11 cellular contexts compared by ENCODE assay signal in the genomic region with DNA sequence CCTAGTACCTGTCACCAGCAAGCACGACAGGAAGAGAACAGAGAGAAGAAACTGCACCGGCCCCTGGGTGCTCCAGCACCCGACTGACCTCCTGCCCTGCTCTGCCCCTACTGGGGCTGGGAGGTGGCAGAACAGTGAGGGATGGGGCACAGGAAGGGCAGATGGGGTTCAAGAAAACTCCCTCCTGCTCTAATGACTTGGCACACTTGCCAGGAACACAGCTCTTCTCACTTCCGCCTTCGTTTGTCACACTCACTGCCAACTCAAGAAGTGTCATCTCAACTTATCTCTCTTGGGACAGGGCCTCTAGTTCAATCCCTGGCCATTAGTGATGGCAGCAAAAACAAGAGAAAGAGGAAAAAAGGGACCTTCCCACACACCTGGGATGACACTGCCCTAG. TPM values are rescaled to one million over a fixed set of nuclear protein-coding genes. Genes with fewer than 3 reads are reported as not detected.
DNase-seq lines count a peak whose midpoint lies in the region; ATAC-seq and TF ChIP-seq lines count a peak whose summit lies in the region.
"Had no signal": no experiment of that assay in that cellular context is flagged by ENCODE, and none has a peak within 500 bp of the region (broad histone marks: within the 10 kb centered on the region; RNA-seq: fewer than 3 reads in every experiment).

No MANE protein-coding gene starts in this region.

- H3K27me3 Mint-ChIP-seq in CD8-positive, alpha-beta memory T cell, result peaks cover 0 to 1% of the 10 kb centered on the region in 2 donors
- no peaks in the 10 kb centered on the region for H3K27me3 Mint-ChIP-seq in activated CD8-positive, alpha-beta T cell treated with anti-CD3 and anti-CD28 coated beads, Interleukin-2, amount 10 ng/mL, durations not matched to agents 7 days and 5 days (ENCODE audit: low read depth)
- no peaks in the 10 kb centered on the region for H3K27me3 Mint-ChIP-seq in natural killer cell treated with Interleukin-12 subunit alpha and Interleukin-12 subunit beta and Interleukin-15 and Interleukin-18, amount 100 ng/mL, for 72 hours
- no peaks in the 10 kb centered on the region for H3K27me3 Mint-ChIP-seq in naive thymus-derived CD8-positive, alpha-beta T cell
- peaks cover 6% of the 10 kb centered on the region for H3K27me3 Mint-ChIP-seq in GM23338 (ENCODE audit: insufficient read depth, low read depth, poor library complexity)

- ATAC-seq in GM21786 (IDR thresholded peaks at IDR 0.05; ENCODE audit: unreplicated experiment) (peak; percentile 59), HG03520 (IDR thresholded peaks at IDR 0.05; ENCODE audit: unreplicated experiment) (no peak), PC-3 (no peak), GM23338 (no peak)
- ATAC-seq in activated CD8-positive, alpha-beta T cell treated with anti-CD3 and anti-CD28 coated beads, Interleukin-2, amount 10 ng/mL, durations not matched to agents 7 days and 5 days, result no peak
- peak; percentile 30 to 41 for ATAC-seq in natural killer cell treated with Interleukin-12 subunit alpha and Interleukin-12 subunit beta and Interleukin-15 and Interleukin-18, amount 100 ng/mL, for 72 hours
- no peak for ATAC-seq in naive thymus-derived CD8-positive, alpha-beta T cell

- H3K27ac ChIP-seq in CD8-positive, alpha-beta memory T cell (ENCODE audit: low read depth, low read length), result no peak overlapping the region
- H3K27ac ChIP-seq in PC-3 (ENCODE audit: low read length) (no peak overlapping the region), GM23338 (ENCODE audit: low read depth) (no peak overlapping the region)

- peak overlapping the region; percentile 57 to 98 (median 96) for H3K27ac Mint-ChIP-seq in CD8-positive, alpha-beta memory T cell
- peak overlapping the region; percentile 22 for H3K27ac Mint-ChIP-seq in activated CD8-positive, alpha-beta T cell treated with anti-CD3 and anti-CD28 coated beads, Interleukin-2, amount 10 ng/mL, durations not matched to agents 7 days and 5 days
- peak overlapping the region; percentile 99 for H3K27ac Mint-ChIP-seq in natural killer cell treated with Interleukin-12 subunit alpha and Interleukin-12 subunit beta and Interleukin-15 and Interleukin-18, amount 100 ng/mL, for 72 hours
- peak overlapping the region in 3 of 10 donors; percentile 75 to 94 (median 82) for H3K27ac Mint-ChIP-seq in naive thymus-derived CD8-positive, alpha-beta T cell
- no peak overlapping the region for H3K27ac Mint-ChIP-seq in GM23338
- H3K27ac Mint-ChIP-seq: WTC11 had no signal

- H3F3A ChIP-seq in PC-3 (ENCODE audit: low read length, unreplicated experiment), result no peaks in the 10 kb centered on the region
- 0 out of 2 replicates have a peak, but pooled peaks cover 3% of the 10 kb centered on the region for H3F3A ChIP-seq in GM23338 (replicated peaks; ENCODE audit: low read depth)

- peaks cover 49 to 90% (median 60%) of the 10 kb centered on the region in 3 donors for H3K36me3 Mint-ChIP-seq in CD8-positive, alpha-beta memory T cell
- H3K36me3 Mint-ChIP-seq in activated CD8-positive, alpha-beta T cell treated with anti-CD3 and anti-CD28 coated beads, Interleukin-2, amount 10 ng/mL, durations not matched to agents 7 days and 5 days (ENCODE audit: low read depth), result peaks cover 60% of the 10 kb centered on the region
- H3K36me3 Mint-ChIP-seq in natural killer cell treated with Interleukin-12 subunit alpha and Interleukin-12 subunit beta and Interleukin-15 and Interleukin-18, amount 100 ng/mL, for 72 hours, result peaks cover 54% of the 10 kb centered on the region
- H3K36me3 Mint-ChIP-seq in naive thymus-derived CD8-positive, alpha-beta T cell, result peaks cover 0 to 47% (median 26%) of the 10 kb centered on the region in 3 donors
- H3K36me3 Mint-ChIP-seq in GM23338 (ENCODE audit: low read depth), result peaks cover 8% of the 10 kb centered on the region; the same call in 2 of the 3 replicates
- H3K36me3 Mint-ChIP-seq: WTC11 had no signal

- TF ChIP-seq CTCF in PC-3 (conservative IDR thresholded peaks at IDR 0.05; ENCODE audit: low read depth, low read length), result no peak
- TF ChIP-seq CTCF in GM23338 (conservative IDR thresholded peaks at IDR 0.05; ENCODE audit: low read depth in 2 of 2), result no peak

- no peak overlapping the region for H3K4me3 ChIP-seq in CD8-positive, alpha-beta memory T cell (ENCODE audit: low read length)
- no peak overlapping the region for H3K4me3 ChIP-seq in PC-3 (ENCODE audit: low read length)
- H3K4me3 ChIP-seq in GM23338, result no peak overlapping the region
- H3K4me3 ChIP-seq: MG63 had no signal

- H4K20me1 ChIP-seq in PC-3 (ENCODE audit: low read length) (no peaks in the 10 kb centered on the region), GM23338 (replicated peaks; ENCODE audit: insufficient read depth) (no peaks in the 10 kb centered on the region)

- H3K9me3 Mint-ChIP-seq in CD8-positive, alpha-beta memory T cell, result no peaks in the 10 kb centered on the region
- H3K9me3 Mint-ChIP-seq in activated CD8-positive, alpha-beta T cell treated with anti-CD3 and anti-CD28 coated beads, Interleukin-2, amount 10 ng/mL, durations not matched to agents 7 days and 5 days (ENCODE audit: insufficient read depth), result no peaks in the 10 kb centered on the region
- peaks cover 6% of the 10 kb centered on the region for H3K9me3 Mint-ChIP-seq in natural killer cell treated with Interleukin-12 subunit alpha and Interleukin-12 subunit beta and Interleukin-15 and Interleukin-18, amount 100 ng/mL, for 72 hours
- no peaks in the 10 kb centered on the region for H3K9me3 Mint-ChIP-seq in naive thymus-derived CD8-positive, alpha-beta T cell
- H3K9me3 Mint-ChIP-seq in GM23338, result no peaks in the 10 kb centered on the region; the same call in 2 of the 3 replicates
- H3K9me3 Mint-ChIP-seq: WTC11 had no signal

- no TSS peak for BruUV-seq in PC-3 (replicated peaks; lab: Mats Ljungman, UMichigan)

- peak overlapping the region in 6 of 7 donors; percentile 86 to 95 (median 93) for H3K4me3 Mint-ChIP-seq in CD8-positive, alpha-beta memory T cell
- no peak overlapping the region for H3K4me3 Mint-ChIP-seq in activated CD8-positive, alpha-beta T cell treated with anti-CD3 and anti-CD28 coated beads, Interleukin-2, amount 10 ng/mL, durations not matched to agents 7 days and 5 days
- peak overlapping the region; percentile 85 for H3K4me3 Mint-ChIP-seq in natural killer cell treated with Interleukin-12 subunit alpha and Interleukin-12 subunit beta and Interleukin-15 and Interleukin-18, amount 100 ng/mL, for 72 hours
- H3K4me3 Mint-ChIP-seq in naive thymus-derived CD8-positive, alpha-beta T cell, result peak overlapping the region in 2 of 10 donors; percentile 58 to 73
- no peak overlapping the region for H3K4me3 Mint-ChIP-seq in GM23338

- H3K9me2 ChIP-seq in PC-3 (replicated peaks; ENCODE audit: low read length) (no peaks in the 10 kb centered on the region), GM23338 (ENCODE audit: insufficient read depth) (no peaks in the 10 kb centered on the region)

- POLR2A ChIA-PET in CD8-positive, alpha-beta memory T cell (lab: Charles Lee), result interaction anchor here (1.1 to 1.5 kb wide), 2 partner anchors 71 to 82 kb away, joined by 4 to 7 read pairs; no protein-coding TSS in a partner anchor
- POLR2A ChIA-PET in activated CD8-positive, alpha-beta T cell treated with anti-CD3 and anti-CD28 coated beads, Interleukin-2, amount 10 ng/mL, durations not matched to agents 7 days and 5 days (lab: Charles Lee), result interaction anchor here (1.1 to 1.5 kb wide), 3 partner anchors 58 to 69 kb away, joined by 3 to 8 read pairs (median 3); a partner anchor contains a TSS
- POLR2A ChIA-PET in naive thymus-derived CD8-positive, alpha-beta T cell (lab: Charles Lee), result interaction anchor here (0.6 to 1.1 kb wide), 2 partner anchors 43 to 83 kb away, joined by 3 to 6 read pairs; a partner anchor contains a TSS
- POLR2A ChIA-PET in PC-3 (lab: Charles Lee; ENCODE audit: unreplicated experiment), result no interaction called here

- CTCF ChIA-PET in CD8-positive, alpha-beta memory T cell (lab: Charles Lee), result interaction anchor here (0.7 to 3.4 kb wide), 14 partner anchors 9 to 82 kb away, joined by 3 to 21 read pairs (median 3); a partner anchor contains a TSS
- CTCF ChIA-PET in activated CD8-positive, alpha-beta T cell treated with anti-CD3 and anti-CD28 coated beads, Interleukin-2, amount 10 ng/mL, durations not matched to agents 7 days and 5 days (lab: Charles Lee), result interaction anchor here (0.6 to 12.3 kb wide), 28 partner anchors 8 to 140 kb away, joined by 3 to 287 read pairs (median 6); a partner anchor contains a TSS
- CTCF ChIA-PET in PC-3 (lab: Charles Lee), result interaction anchor here (0.6 to 1.4 kb wide), 7 partner anchors 19 to 219 kb away, joined by 3 to 48 read pairs (median 4); a partner anchor contains a TSS

- H3K4me1 ChIP-seq in CD8-positive, alpha-beta memory T cell (ENCODE audit: insufficient read depth, low read length), result peaks cover 84% of the 10 kb centered on the region
- H3K4me1 ChIP-seq in PC-3 (ENCODE audit: insufficient read depth, low read length) (peaks cover 28% of the 10 kb centered on the region), GM23338 (ENCODE audit: insufficient read depth) (no peaks in the 10 kb centered on the region)

- no peak overlapping the region for H3K9ac ChIP-seq in PC-3 (ENCODE audit: low read length)

- peaks cover 61 to 95% (median 89%) of the 10 kb centered on the region in 3 donors for H3K4me1 Mint-ChIP-seq in CD8-positive, alpha-beta memory T cell
- H3K4me1 Mint-ChIP-seq in activated CD8-positive, alpha-beta T cell treated with anti-CD3 and anti-CD28 coated beads, Interleukin-2, amount 10 ng/mL, durations not matched to agents 7 days and 5 days (ENCODE audit: low read depth), result peaks cover 73% of the 10 kb centered on the region
- peaks cover 83 to 92% of the 10 kb centered on the region in 2 donors for H3K4me1 Mint-ChIP-seq in natural killer cell treated with Interleukin-12 subunit alpha and Interleukin-12 subunit beta and Interleukin-15 and Interleukin-18, amount 100 ng/mL, for 72 hours (ENCODE audit: low read depth in 2 of 2)
- peaks cover 4 to 87% (median 44%) of the 10 kb centered on the region in 4 donors for H3K4me1 Mint-ChIP-seq in naive thymus-derived CD8-positive, alpha-beta T cell
- peaks cover 15% of the 10 kb centered on the region for H3K4me1 Mint-ChIP-seq in GM23338

- H3K36me3 ChIP-seq in CD8-positive, alpha-beta memory T cell (ENCODE audit: insufficient read depth, low read length), result peaks cover 39% of the 10 kb centered on the region
- peaks cover 8% of the 10 kb centered on the region for H3K36me3 ChIP-seq in PC-3 (ENCODE audit: low read depth, low read length)
- no peaks in the 10 kb centered on the region for H3K36me3 ChIP-seq in GM23338 (ENCODE audit: insufficient read depth)

- intact Hi-C loops in PC-3 (cut with micrococcal nuclease), result loop anchor here (1.0 kb wide), 1 partner anchor 70 kb away; no protein-coding TSS in a partner anchor

- no peaks in the 10 kb centered on the region for H3K79me2 ChIP-seq in PC-3 (ENCODE audit: low read length)
- H3K79me2 ChIP-seq in GM23338 (replicated peaks; ENCODE audit: insufficient read depth), result no peaks in the 10 kb centered on the region

- peak in 1 of 5 donors; percentile 13 for DNase-seq in CD8-positive, alpha-beta memory T cell
- no peak for DNase-seq in activated CD8-positive, alpha-beta T cell treated with anti-CD3 and anti-CD28 coated beads, Interleukin-2, amount 10 ng/mL, durations not matched to agents 7 days and 5 days
- peak; percentile 75 for DNase-seq in natural killer cell treated with Interleukin-12 subunit alpha and Interleukin-12 subunit beta and Interleukin-15 and Interleukin-18, amount 100 ng/mL, for 72 hours (ENCODE audit: low spot score)
- DNase-seq in naive thymus-derived CD8-positive, alpha-beta T cell, result no peak
- DNase-seq in PC-3 (no peak), GM23338 (ENCODE audit: low spot score) (no peak)

- H2AFZ ChIP-seq in PC-3 (ENCODE audit: low read length) (no peak overlapping the region), GM23338 (no peak overlapping the region)

- H3K27me3 ChIP-seq in CD8-positive, alpha-beta memory T cell (ENCODE audit: insufficient read depth, low read length, poor library complexity, severe bottlenecking), result no peaks in the 10 kb centered on the region
- H3K27me3 ChIP-seq in PC-3 (ENCODE audit: low read length) (no peaks in the 10 kb centered on the region), GM23338 (ENCODE audit: insufficient read depth) (no peaks in the 10 kb centered on the region)
- H3K27me3 ChIP-seq: MG63 had no signal

- H3K9me3 ChIP-seq in CD8-positive, alpha-beta memory T cell (ENCODE audit: low read length), result no peaks in the 10 kb centered on the region
- H3K9me3 ChIP-seq in PC-3 (ENCODE audit: low read length), result no peaks in the 10 kb centered on the region
- H3K9me3 ChIP-seq: MG63 had no signal

- H3K4me2 ChIP-seq in PC-3 (ENCODE audit: low read length) (no peak overlapping the region), GM23338 (no peak overlapping the region)

RNA-seq across cellular contexts. Expression of a gene that starts 42.7 kb away (rescaled TPM):
- 10 to 100 TPM; 77.4 to 80.7 TPM for total RNA-seq in CD8-positive, alpha-beta memory T cell
- 301 TPM for polyA plus RNA-seq in CD8-positive, alpha-beta memory T cell
- total RNA-seq in activated CD8-positive, alpha-beta T cell treated with anti-CD3 and anti-CD28 coated beads, Interleukin-2, amount 10 ng/mL, durations not matched to agents 7 days and 5 days, result 10 to 100 TPM; 48.4 to 51.3 TPM
- 10 to 100 TPM; 14.1 to 20.7 TPM for total RNA-seq in natural killer cell treated with Interleukin-12 subunit alpha and Interleukin-12 subunit beta and Interleukin-15 and Interleukin-18, amount 100 ng/mL, for 72 hours
- 10 to 100 TPM; 89.2 to 89.3 TPM for total RNA-seq in naive thymus-derived CD8-positive, alpha-beta T cell
- polyA plus RNA-seq in naive thymus-derived CD8-positive, alpha-beta T cell, result 100 to 1,000 TPM; 218 to 306 (median 289) TPM
- not detected in 2 replicates for total RNA-seq in PC-3 (2014; rRNA removed)
- total RNA-seq in GM23338 (2014; rRNA removed; shearing (Covaris generic)), result 0.31 and 0.58 TPM in 2 replicates
- polyA plus RNA-seq in GM23338 (2016; fragmentation: Nextera tagmentation; extraction: Ambion mirVana), result 0.57 and 0.86 TPM in 2 replicates
- total RNA-seq: NCI-H460 had no signal

Comparison
In these comparisons a context has a peak if more than half of its experiments do, and no peak if none do; other contexts are left out.
1. H3K4me3 Mint-ChIP-seq: peak in CD8-positive, alpha-beta memory T cell (6 of 7) and natural killer cell treated with Interleukin-12 subunit alpha and Interleukin-12 subunit beta and Interleukin-15 and Interleukin-18, amount 100 ng/mL, for 72 hours (single experiment); none in activated CD8-positive, alpha-beta T cell treated with anti-CD3 and anti-CD28 coated beads, Interleukin-2, amount 10 ng/mL, durations not matched to agents 7 days and 5 days (single experiment) and GM23338 (single experiment).
2. ATAC-seq: peak in GM21786 (single experiment) and natural killer cell treated with Interleukin-12 subunit alpha and Interleukin-12 subunit beta and Interleukin-15 and Interleukin-18, amount 100 ng/mL, for 72 hours (2 of 2); none in activated CD8-positive, alpha-beta T cell treated with anti-CD3 and anti-CD28 coated beads, Interleukin-2, amount 10 ng/mL, durations not matched to agents 7 days and 5 days (single experiment), naive thymus-derived CD8-positive, alpha-beta T cell (0 of 2), HG03520 (single experiment), PC-3 (single experiment) and GM23338 (single experiment).